11 cellular contexts compared by ENCODE assay signal in genomic region chr1:66648896-66649597, GRCh38.
DNase-seq lines count a peak whose midpoint lies in the region; ATAC-seq and TF ChIP-seq lines count a peak whose summit lies in the region.
"Had no signal": no experiment of that assay in that cellular context is flagged by ENCODE, and none has a peak within 500 bp of the region (broad histone marks: within the 10 kb centered on the region; RNA-seq: fewer than 3 reads in every experiment).

No MANE protein-coding gene starts in this region.

- H3K9me3 ChIP-seq in GM23248 (ENCODE audit: low read depth), result no peaks in the 10 kb centered on the region
- H3K9me3 ChIP-seq: upper lobe of left lung had no signal

- H3K27me3 Mint-ChIP-seq in HFFc6 (ENCODE audit: insufficient read depth), result no peaks in the 10 kb centered on the region; the same call in 1 of the 2 replicates
- H3K27me3 Mint-ChIP-seq in activated CD4-positive, alpha-beta T cell treated with anti-CD3 and anti-CD28 coated beads, Interleukin-2, amount 10 ng/mL, durations not matched to agents 24 days and 14 days, result peaks cover 21% of the 10 kb centered on the region

- H3K4me2 ChIP-seq in GM23248 (ENCODE audit: unreplicated experiment), result no peak overlapping the region

- TF ChIP-seq CTCF in HFFc6 (IDR thresholded peaks at IDR 0.05), result no peak

- H3K36me3 ChIP-seq in GM23248 (ENCODE audit: low read depth), result no peaks in the 10 kb centered on the region
- H3K36me3 ChIP-seq: upper lobe of left lung had no signal

- no peak overlapping the region for H3K4me3 ChIP-seq in GM23248
- H3K4me3 ChIP-seq: upper lobe of left lung had no signal

- H4K20me1 ChIP-seq in GM23248 (ENCODE audit: insufficient read depth), result no peaks in the 10 kb centered on the region

- 83 to 89% methylated on average over 2 of the region's 2 CpGs for WGBS in GM23248 (ENCODE audit: low coverage in 1 of 2, low lambda C conversion rate in 2 of 2, missing lambda C conversion rate in 2 of 2), 2 experiments

- H2AFZ ChIP-seq in GM23248, result no peak overlapping the region

- no peaks in the 10 kb centered on the region for H3K79me2 ChIP-seq in GM23248 (ENCODE audit: insufficient read depth)

- no peaks in the 10 kb centered on the region for H3K9me2 ChIP-seq in GM23248 (ENCODE audit: insufficient read depth)

- in situ Hi-C loops in GM23248 (cut with MboI), result no loop called here

- no peaks in the 10 kb centered on the region for H3K9me3 Mint-ChIP-seq in HFFc6
- H3K9me3 Mint-ChIP-seq in activated CD4-positive, alpha-beta T cell treated with anti-CD3 and anti-CD28 coated beads, Interleukin-2, amount 10 ng/mL, durations not matched to agents 24 days and 14 days, result no peaks in the 10 kb centered on the region
- H3K9me3 Mint-ChIP-seq: activated T-cell treated with anti-CD3 and anti-CD28 coated beads, Interleukin-2, amount 50 U/mL, for 24 hours had no signal

- peak; percentile 80 for ATAC-seq in GM18858 (IDR thresholded peaks at IDR 0.05; ENCODE audit: unreplicated experiment)
- ATAC-seq in HG02623 (IDR thresholded peaks at IDR 0.05; ENCODE audit: unreplicated experiment), result peak; percentile 84
- ATAC-seq in HG03575 (IDR thresholded peaks at IDR 0.05; ENCODE audit: extremely low read depth, insufficient number of reproducible peaks, low FRiP score, unreplicated experiment), result peak; percentile 61

- H3K4me1 Mint-ChIP-seq in HFFc6 (ENCODE audit: low read depth), result peaks cover 15% of the 10 kb centered on the region
- H3K4me1 Mint-ChIP-seq in activated CD4-positive, alpha-beta T cell treated with anti-CD3 and anti-CD28 coated beads, Interleukin-2, amount 10 ng/mL, durations not matched to agents 24 days and 14 days, result no peaks in the 10 kb centered on the region

- intact Hi-C loops in activated CD4-positive, alpha-beta T cell treated with anti-CD3 and anti-CD28 coated beads, Interleukin-2, amount 10 ng/mL, durations not matched to agents 24 days and 14 days (cut with micrococcal nuclease), result no loop called here

- no peak overlapping the region for H3K9ac ChIP-seq in GM23248

- no peaks in the 10 kb centered on the region for H3K27me3 ChIP-seq in GM23248 (replicated peaks; ENCODE audit: insufficient read depth)
- H3K27me3 ChIP-seq: upper lobe of left lung had no signal

- no peaks in the 10 kb centered on the region for H3K4me1 ChIP-seq in GM23248 (ENCODE audit: insufficient read depth)
- H3K4me1 ChIP-seq: upper lobe of left lung had no signal

- H3K27ac Mint-ChIP-seq in HFFc6, result no peak overlapping the region
- no peak overlapping the region for H3K27ac Mint-ChIP-seq in activated CD4-positive, alpha-beta T cell treated with anti-CD3 and anti-CD28 coated beads, Interleukin-2, amount 10 ng/mL, durations not matched to agents 24 days and 14 days
- H3K27ac Mint-ChIP-seq: activated T-cell treated with anti-CD3 and anti-CD28 coated beads, Interleukin-2, amount 50 U/mL, for 24 hours; mesothelial cell of epicardium had no signal

- no peak overlapping the region for H3K27ac ChIP-seq in GM23248
- H3K27ac ChIP-seq: upper lobe of left lung had no signal

- H3F3A ChIP-seq in GM23248 (ENCODE audit: insufficient read depth), result no peaks in the 10 kb centered on the region

- DNase-seq in left kidney (ENCODE audit: low read depth, low spot score) (peak; percentile 14), HFFc6 (no peak), GM23248 (no peak), HT-29 (ENCODE audit: low spot score) (no peak)
- DNase-seq in activated CD4-positive, alpha-beta T cell treated with anti-CD3 and anti-CD28 coated beads, Interleukin-2, amount 10 ng/mL, durations not matched to agents 24 days and 14 days, result no peak
- DNase-seq: activated T-cell treated with anti-CD3 and anti-CD28 coated beads, Interleukin-2, amount 50 U/mL, for 24 hours; upper lobe of left lung had no signal

- H3K4me3 Mint-ChIP-seq in HFFc6, result no peak overlapping the region
- H3K4me3 Mint-ChIP-seq in activated CD4-positive, alpha-beta T cell treated with anti-CD3 and anti-CD28 coated beads, Interleukin-2, amount 10 ng/mL, durations not matched to agents 24 days and 14 days, result no peak overlapping the region
- H3K4me3 Mint-ChIP-seq: activated T-cell treated with anti-CD3 and anti-CD28 coated beads, Interleukin-2, amount 50 U/mL, for 24 hours; mesothelial cell of epicardium had no signal

- H3K36me3 Mint-ChIP-seq in HFFc6 (ENCODE audit: low read depth), result peaks cover 48% of the 10 kb centered on the region
- no peaks in the 10 kb centered on the region for H3K36me3 Mint-ChIP-seq in activated CD4-positive, alpha-beta T cell treated with anti-CD3 and anti-CD28 coated beads, Interleukin-2, amount 10 ng/mL, durations not matched to agents 24 days and 14 days (ENCODE audit: low read depth)
- H3K36me3 Mint-ChIP-seq: mesothelial cell of epicardium had no signal
